ENCODE assay signal across 13 cellular contexts in the genomic region with DNA sequence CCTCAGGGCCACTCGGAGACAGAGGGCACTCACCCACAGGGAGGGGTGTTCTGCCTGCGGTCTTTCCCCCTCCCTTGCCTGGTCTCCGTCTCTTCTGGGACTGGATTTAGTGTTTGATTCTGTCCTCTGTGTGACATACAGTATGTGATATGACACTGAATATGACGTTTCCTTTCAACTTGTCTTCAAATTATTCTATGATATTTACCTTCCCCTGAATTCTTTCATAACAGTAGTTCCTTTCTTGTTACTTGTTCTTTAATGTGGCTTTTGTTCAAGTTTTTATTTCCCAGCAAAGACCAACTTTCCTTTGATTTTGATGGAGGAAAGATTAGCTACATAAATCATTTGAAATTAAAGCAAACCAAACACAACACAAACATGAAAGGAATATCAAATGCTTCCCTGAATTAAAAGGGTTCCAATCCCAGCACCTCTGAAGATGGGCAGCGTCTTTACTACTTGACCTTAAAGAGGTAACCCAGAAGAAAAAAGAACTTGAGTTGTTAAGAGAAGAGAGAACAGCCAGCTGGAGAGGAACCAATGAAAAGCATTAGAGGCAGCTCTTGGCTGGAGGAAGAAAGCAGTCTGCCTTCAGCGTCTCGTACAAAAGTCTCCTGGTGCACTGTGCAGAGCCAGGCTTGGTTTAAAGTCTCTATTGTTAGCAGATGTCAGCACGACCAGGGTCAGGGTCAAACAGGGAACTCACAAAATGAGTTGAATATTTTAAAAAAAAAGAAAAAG. TPM values are rescaled to one million over a fixed set of nuclear protein-coding genes. Genes with fewer than 3 reads are reported as not detected.
A peak's percentile ranks its signal among the peaks of the same experiment; 100 is the strongest.
DNase-seq lines count a peak whose midpoint lies in the region; ATAC-seq and TF ChIP-seq lines count a peak whose summit lies in the region.
"Had no signal": no experiment of that assay in that cellular context is flagged by ENCODE, and none has a peak within 500 bp of the region (broad histone marks: within the 10 kb centered on the region; RNA-seq: fewer than 3 reads in every experiment).

No MANE protein-coding gene starts in this region.

- peaks cover 4% of the 10 kb centered on the region for H3K4me1 ChIP-seq in mesodermal cell (ENCODE audit: control insufficient read depth, insufficient read depth, low read length, poor library complexity, severe bottlenecking)

- ATAC-seq in HG02981 (IDR thresholded peaks at IDR 0.05; ENCODE audit: unreplicated experiment): no peak
- ATAC-seq: activated naive CD8-positive, alpha-beta T cell treated with anti-CD3 and anti-CD28 coated beads, Interleukin-2, amount 50 U/mL, for 24 hours had no signal

- no peaks in the 10 kb centered on the region for H3K9me3 ChIP-seq in mesodermal cell (ENCODE audit: control insufficient read depth, low read length)

- no peak for TF ChIP-seq POLR2A in lower leg skin (IDR thresholded peaks at IDR 0.05)

- DNase-seq in DMS79 treated with DMSO at 0.1 percent for 48 hours (lab: John Stamatoyannopoulos, UW): peak; percentile 17
- no peak for DNase-seq in DMS79 (lab: John Stamatoyannopoulos, UW)
- DNase-seq in choroid plexus epithelial cell (ENCODE audit: low read depth): peak; percentile 48
- peak; percentile 70 for DNase-seq in superior temporal gyrus (ENCODE audit: extremely low spot score)
- DNase-seq in lower leg skin (ENCODE audit: low spot score in 2 of 2): no peak
- no peak for DNase-seq in OCI-M1 (lab: John Stamatoyannopoulos, UW)
- DNase-seq: 8988T; activated naive CD8-positive, alpha-beta T cell treated with anti-CD3 and anti-CD28 coated beads, Interleukin-2, amount 50 U/mL, for 24 hours; DMS153; NCI-H1105 treated with DMSO at 0.1 percent for 48 hours; T-helper 9 cell had no signal

- WGBS in mesodermal cell (ENCODE audit: insufficient coverage in 2 of 2), 2 experiments: 70 to 87% methylated on average over 5 to 6 of the region's 8 CpGs
- WGBS in lower leg skin, 2 donors: 12 to 18% methylated on average over 8 of the region's 8 CpGs

- no peaks in the 10 kb centered on the region for H3K36me3 ChIP-seq in mesodermal cell (ENCODE audit: control insufficient read depth, insufficient read depth, low read length)

- no peak overlapping the region for H3K4me3 ChIP-seq in choroid plexus epithelial cell (ENCODE audit: low read depth, low read length)
- no peak overlapping the region for H3K4me3 ChIP-seq in mesodermal cell (ENCODE audit: extremely low read depth, insufficient read depth, low read length, poor library complexity, severe bottlenecking)
- no peak overlapping the region for H3K4me3 ChIP-seq in lower leg skin (ENCODE audit: low read depth, poor library complexity, severe bottlenecking)

- TF ChIP-seq CTCF in choroid plexus epithelial cell (conservative IDR thresholded peaks at IDR 0.05; ENCODE audit: low read depth, low read length): no peak
- no peak for TF ChIP-seq CTCF in lower leg skin (IDR thresholded peaks at IDR 0.05)

- intact Hi-C loops in lower leg skin (cut with DNase I; ENCODE audit: low total_unique reads): no loop called here

- H3K27ac ChIP-seq in mesodermal cell (ENCODE audit: low read depth, low read length, severe bottlenecking): peak overlapping the region; percentile 12

RNA-seq across cellular contexts. Expression of a gene that starts 18.3 kb away (rescaled TPM):
- 126 TPM for polyA plus RNA-seq in mesodermal cell (2013, experiment 1 of 2)
- 129 TPM for polyA plus RNA-seq in mesodermal cell (2013, experiment 2 of 2)
- total RNA-seq in lower leg skin: 10 to 100 TPM; 41.2 to 64.4 (median 53.5) TPM

Comparison
In these comparisons a context has a peak if more than half of its experiments do, and no peak if none do; other contexts are left out.
1. DNase-seq: peak in DMS79 treated with DMSO at 0.1 percent for 48 hours (single experiment), choroid plexus epithelial cell (single experiment) and superior temporal gyrus (single experiment); none in DMS79 (single experiment), lower leg skin (0 of 2) and OCI-M1 (single experiment).